In the genomic region with DNA sequence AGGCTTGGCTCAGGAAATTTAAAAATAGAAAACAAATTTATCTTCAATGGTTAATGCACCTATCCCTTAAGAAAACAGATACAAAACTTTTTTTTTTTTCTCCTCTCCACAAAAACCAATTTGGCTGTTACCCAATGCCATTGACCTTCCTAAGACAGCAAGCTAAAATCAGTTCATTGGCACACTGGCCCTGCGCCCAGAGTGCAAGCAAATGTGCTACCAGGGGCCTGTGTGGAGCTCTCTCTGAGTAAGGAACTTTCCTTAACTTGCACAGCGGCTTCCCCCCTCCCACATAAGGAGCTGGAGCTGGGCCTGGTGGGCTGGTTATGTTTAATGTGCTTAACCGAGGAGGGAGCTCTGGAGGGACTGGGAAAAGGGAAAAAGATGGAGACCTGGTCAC, we compare ENCODE assay signal across 29 cellular contexts. TPM values are rescaled to one million over a fixed set of nuclear protein-coding genes. Genes with fewer than 3 reads are reported as not detected.
"Had no signal": no experiment of that assay in that cellular context is flagged by ENCODE, and none has a peak within 500 bp of the region (broad histone marks: within the 10 kb centered on the region; RNA-seq: fewer than 3 reads in every experiment).

No MANE protein-coding gene starts in this region.

- H3K27me3 ChIP-seq: thyroid gland had no signal

- H3K4me3 Mint-ChIP-seq: activated B cell treated with CpG ODN at 0.5 μM for 24 hours; activated naive CD8-positive, alpha-beta T cell; dendritic cell treated with granulocyte-macrophage colony-stimulating factor and Interleukin-4, amounts not matched to agents 40 ng/mL and 50 ng/mL, for 4 days; memory B cell; naive thymus-derived CD4-positive, alpha-beta T cell; stimulated activated effector memory CD8-positive, alpha-beta T cell treated with anti-CD3 and anti-CD28 coated beads, Interleukin-12 subunit alpha, Interleukin-12 subunit beta, amount 100 ng/mL, for 72 hours; stimulated activated naive CD8-positive, alpha-beta T cell treated with anti-CD3 and anti-CD28 coated beads, Interleukin-15, Interleukin-2, amounts not matched to agents 100 ng/mL and 50 ng/mL, for 24 hours; T-helper 2 cell treated with Interferon-gamma antibody and Interleukin-4, amounts not matched to agents 5 μg/mL and 100 μg/mL, for 36 hours had no signal

- H3K9me3 ChIP-seq: esophagus squamous epithelium, thyroid gland, upper lobe of right lung had no signal

- H3K27ac ChIP-seq: esophagus squamous epithelium, skin epidermis, thyroid gland, upper lobe of right lung had no signal

- DNase-seq: activated B cell treated with CpG ODN at 0.5 μM for 24 hours; activated CD4-positive, alpha-beta T cell treated with anti-CD3 and anti-CD28 coated beads, Interleukin-2, amount 50 U/mL, for 1 hour; activated effector memory CD4-positive, alpha-beta T cell treated with Interleukin-2 at 50 U/mL for 16 hours; activated naive CD4-positive, alpha-beta T cell treated with Interleukin-2 at 50 U/mL for 16 hours; activated T-cell treated with anti-CD3 and anti-CD28 coated beads for 4 hours; aorta; central memory CD4-positive, alpha-beta T cell; effector CD4-positive, alpha-beta T cell; esophagus squamous epithelium; foreskin melanocyte; islet precursor cell; left cardiac atrium; midbrain; naive thymus-derived CD4-positive, alpha-beta T cell; stimulated activated CD4-positive, alpha-beta T cell treated with anti-CD3 and anti-CD28 coated beads, Interleukin-12 subunit alpha, Interleukin-12 subunit beta, amount 100 ng/mL, for 4 hours; stimulated activated CD4-positive, alpha-beta T cell treated with anti-CD3 and anti-CD28 coated beads, Interleukin-4, amount 100 ng/mL, for 1 hour; T-helper 1 cell; thyroid gland; upper lobe of right lung had no signal

- H3K4me1 ChIP-seq: esophagus squamous epithelium, thyroid gland, upper lobe of right lung had no signal

- H3K4me3 ChIP-seq: esophagus squamous epithelium, skin epidermis, thyroid gland, upper lobe of right lung had no signal

- H3K4me1 Mint-ChIP-seq: activated B cell treated with CpG ODN at 0.5 μM for 24 hours; memory B cell; naive thymus-derived CD4-positive, alpha-beta T cell; stimulated activated effector memory CD8-positive, alpha-beta T cell treated with anti-CD3 and anti-CD28 coated beads, Interleukin-12 subunit alpha, Interleukin-12 subunit beta, amount 100 ng/mL, for 72 hours had no signal

- H3K27ac Mint-ChIP-seq: activated B cell treated with CpG ODN at 0.5 μM for 24 hours; activated naive CD8-positive, alpha-beta T cell; dendritic cell treated with granulocyte-macrophage colony-stimulating factor and Interleukin-4, amounts not matched to agents 40 ng/mL and 50 ng/mL, for 4 days; memory B cell; stimulated activated effector memory CD8-positive, alpha-beta T cell treated with anti-CD3 and anti-CD28 coated beads, Interleukin-12 subunit alpha, Interleukin-12 subunit beta, amount 100 ng/mL, for 72 hours; stimulated activated naive CD8-positive, alpha-beta T cell treated with anti-CD3 and anti-CD28 coated beads, Interleukin-15, Interleukin-2, amounts not matched to agents 100 ng/mL and 50 ng/mL, for 24 hours; T-helper 2 cell treated with Interferon-gamma antibody and Interleukin-4, amounts not matched to agents 5 μg/mL and 100 μg/mL, for 36 hours had no signal

- H3K36me3 ChIP-seq: esophagus squamous epithelium, thyroid gland, upper lobe of right lung had no signal

- H3K9me3 Mint-ChIP-seq: activated B cell treated with CpG ODN at 0.5 μM for 24 hours; dendritic cell treated with granulocyte-macrophage colony-stimulating factor and Interleukin-4, amounts not matched to agents 40 ng/mL and 50 ng/mL, for 4 days; memory B cell; naive thymus-derived CD4-positive, alpha-beta T cell; stimulated activated effector memory CD8-positive, alpha-beta T cell treated with anti-CD3 and anti-CD28 coated beads, Interleukin-12 subunit alpha, Interleukin-12 subunit beta, amount 100 ng/mL, for 72 hours; stimulated activated naive CD8-positive, alpha-beta T cell treated with anti-CD3 and anti-CD28 coated beads, Interleukin-15, Interleukin-2, amounts not matched to agents 100 ng/mL and 50 ng/mL, for 24 hours; T-helper 2 cell treated with Interferon-gamma antibody and Interleukin-4, amounts not matched to agents 5 μg/mL and 100 μg/mL, for 36 hours had no signal

- H3K36me3 Mint-ChIP-seq: activated naive CD8-positive, alpha-beta T cell; memory B cell; naive thymus-derived CD4-positive, alpha-beta T cell; stimulated activated effector memory CD8-positive, alpha-beta T cell treated with anti-CD3 and anti-CD28 coated beads, Interleukin-12 subunit alpha, Interleukin-12 subunit beta, amount 100 ng/mL, for 72 hours had no signal

- ATAC-seq: left cardiac atrium; naive thymus-derived CD4-positive, alpha-beta T cell; sciatic nerve; stimulated activated effector memory CD8-positive, alpha-beta T cell treated with anti-CD3 and anti-CD28 coated beads, Interleukin-12 subunit alpha, Interleukin-12 subunit beta, amount 100 ng/mL, for 72 hours; upper lobe of right lung had no signal

RNA-seq across cellular contexts. Expression of gene POU3F3, which starts 17.7 kb away (rescaled TPM):
- total RNA-seq: activated B cell treated with CpG ODN at 0.5 μM for 24 hours; naive thymus-derived CD4-positive, alpha-beta T cell; omental fat pad; posterior vena cava; sciatic nerve; upper lobe of right lung had no signal
- polyA plus RNA-seq: naive thymus-derived CD4-positive, alpha-beta T cell had no signal
